Comparison of ENCODE assay signal across 11 cellular contexts in the genomic region with DNA sequence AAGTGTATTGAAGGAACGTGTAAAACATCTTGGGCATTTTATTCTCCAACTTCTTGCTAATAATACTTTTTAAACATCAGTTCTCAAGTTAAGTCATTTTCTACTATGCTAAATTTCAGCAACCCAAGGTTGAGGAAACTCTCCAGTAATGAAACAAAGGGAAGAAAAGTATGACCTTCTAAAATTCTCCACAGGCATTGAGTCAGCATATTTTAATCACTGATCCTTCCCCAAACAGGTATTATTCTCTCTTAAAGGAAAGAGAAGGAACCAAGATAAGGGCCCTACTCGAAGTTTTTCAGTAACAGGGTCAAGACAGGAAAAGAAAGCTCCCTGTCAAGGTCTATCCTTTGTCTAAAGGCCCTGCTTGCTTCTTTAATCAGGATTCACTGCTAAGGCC. TPM values are rescaled to one million over a fixed set of nuclear protein-coding genes. Genes with fewer than 3 reads are reported as not detected.
DNase-seq lines count a peak whose midpoint lies in the region; ATAC-seq and TF ChIP-seq lines count a peak whose summit lies in the region.
"Had no signal": no experiment of that assay in that cellular context is flagged by ENCODE, and none has a peak within 500 bp of the region (broad histone marks: within the 10 kb centered on the region; RNA-seq: fewer than 3 reads in every experiment).

No MANE protein-coding gene starts in this region.

- ATAC-seq in activated CD8-positive, alpha-beta T cell treated with anti-CD3 and anti-CD28 coated beads, Interleukin-2, amount 10 ng/mL, durations not matched to agents 7 days and 5 days: no peak
- ATAC-seq in natural killer cell (no peak), left lobe of liver (no peak), GM18511 (IDR thresholded peaks at IDR 0.05; ENCODE audit: unreplicated experiment) (no peak)

- POLR2A ChIA-PET in CD8-positive, alpha-beta memory T cell (lab: Charles Lee): no interaction called here
- POLR2A ChIA-PET in activated CD8-positive, alpha-beta T cell treated with anti-CD3 and anti-CD28 coated beads, Interleukin-2, amount 10 ng/mL, durations not matched to agents 7 days and 5 days (lab: Charles Lee): interaction anchor here (1.9 kb wide), 1 partner anchor 11 kb away, joined by 4 read pairs; no protein-coding TSS in a partner anchor

- intact Hi-C loops in natural killer cell (cut with micrococcal nuclease): no loop called here
- intact Hi-C loops in vagina (cut with DNase I): no loop called here

- no peaks in the 10 kb centered on the region for H3K36me3 ChIP-seq in CD8-positive, alpha-beta memory T cell (ENCODE audit: insufficient read depth, low read length)
- H3K36me3 ChIP-seq in HUES64 (ENCODE audit: insufficient read depth, low read length) (peaks cover 6% of the 10 kb centered on the region; the same call in 1 of the 2 replicates), vagina (peaks cover 0 to 6% of the 10 kb centered on the region in 2 donors)
- H3K36me3 ChIP-seq: right atrium auricular region had no signal

- TF ChIP-seq CTCF in natural killer cell (IDR thresholded peaks at IDR 0.05): no peak
- no peak for TF ChIP-seq CTCF in vagina (IDR thresholded peaks at IDR 0.05)

- 79% methylated on average over 2 of the region's 2 CpGs for WGBS in HUES64

- TF ChIP-seq POLR2A in vagina (IDR thresholded peaks at IDR 0.05): no peak

- H3K4me1 ChIP-seq in CD8-positive, alpha-beta memory T cell (ENCODE audit: insufficient read depth, low read length): peaks cover 14% of the 10 kb centered on the region
- H3K4me1 ChIP-seq in HUES64 (ENCODE audit: insufficient read depth, low read length) (peaks cover 35% of the 10 kb centered on the region), vagina (peaks cover 11% of the 10 kb centered on the region)

- H3K4me3 ChIP-seq in CD8-positive, alpha-beta memory T cell (ENCODE audit: low read length): no peak overlapping the region
- no peak overlapping the region for H3K4me3 ChIP-seq in HUES64 (ENCODE audit: low read length)
- no peak overlapping the region for H3K4me3 ChIP-seq in vagina
- H3K4me3 ChIP-seq: right atrium auricular region had no signal

- no peaks in the 10 kb centered on the region for H3K9me3 Mint-ChIP-seq in CD8-positive, alpha-beta memory T cell
- no peaks in the 10 kb centered on the region for H3K9me3 Mint-ChIP-seq in activated CD8-positive, alpha-beta T cell treated with anti-CD3 and anti-CD28 coated beads, Interleukin-2, amount 10 ng/mL, durations not matched to agents 7 days and 5 days (ENCODE audit: insufficient read depth)
- no peaks in the 10 kb centered on the region for H3K9me3 Mint-ChIP-seq in natural killer cell

- peaks cover 0 to 19% (median 3%) of the 10 kb centered on the region in 3 donors for H3K36me3 Mint-ChIP-seq in CD8-positive, alpha-beta memory T cell
- H3K36me3 Mint-ChIP-seq in activated CD8-positive, alpha-beta T cell treated with anti-CD3 and anti-CD28 coated beads, Interleukin-2, amount 10 ng/mL, durations not matched to agents 7 days and 5 days (ENCODE audit: low read depth): peaks cover 4% of the 10 kb centered on the region
- no peaks in the 10 kb centered on the region for H3K36me3 Mint-ChIP-seq in natural killer cell

- H3K9ac ChIP-seq in HUES64 (ENCODE audit: low read depth, low read length): no peak overlapping the region

- no peak for DNase-seq in CD8-positive, alpha-beta memory T cell
- no peak for DNase-seq in activated CD8-positive, alpha-beta T cell treated with anti-CD3 and anti-CD28 coated beads, Interleukin-2, amount 10 ng/mL, durations not matched to agents 7 days and 5 days
- DNase-seq in natural killer cell: no peak
- no peak for DNase-seq in vagina (ENCODE audit: extremely low spot score in 2 of 2)
- DNase-seq in left lobe of liver (ENCODE audit: low spot score): no peak
- DNase-seq: activated effector memory CD4-positive, alpha-beta T cell treated with anti-CD3 and anti-CD28 coated beads, Interleukin-2, amount 50 U/mL, for 16 hours; Caco-2; WERI-Rb-1 had no signal

- H3K27me3 ChIP-seq in CD8-positive, alpha-beta memory T cell (ENCODE audit: insufficient read depth, low read length, poor library complexity, severe bottlenecking): no peaks in the 10 kb centered on the region
- no peaks in the 10 kb centered on the region for H3K27me3 ChIP-seq in HUES64 (ENCODE audit: insufficient read depth, low read length)
- no peaks in the 10 kb centered on the region for H3K27me3 ChIP-seq in vagina
- H3K27me3 ChIP-seq: right atrium auricular region had no signal

- peak overlapping the region in 6 of 8 donors; percentile 4 to 78 (median 58) for H3K27ac Mint-ChIP-seq in CD8-positive, alpha-beta memory T cell
- peak overlapping the region; percentile 26 for H3K27ac Mint-ChIP-seq in activated CD8-positive, alpha-beta T cell treated with anti-CD3 and anti-CD28 coated beads, Interleukin-2, amount 10 ng/mL, durations not matched to agents 7 days and 5 days
- H3K27ac Mint-ChIP-seq in natural killer cell: peak overlapping the region; percentile 78 to 85

- peak overlapping the region in 3 of 7 donors; percentile 9 to 49 (median 47) for H3K4me3 Mint-ChIP-seq in CD8-positive, alpha-beta memory T cell
- peak overlapping the region; percentile 48 for H3K4me3 Mint-ChIP-seq in activated CD8-positive, alpha-beta T cell treated with anti-CD3 and anti-CD28 coated beads, Interleukin-2, amount 10 ng/mL, durations not matched to agents 7 days and 5 days
- peak overlapping the region; percentile 45 for H3K4me3 Mint-ChIP-seq in natural killer cell

- H3K4me1 Mint-ChIP-seq in CD8-positive, alpha-beta memory T cell: peaks cover 28 to 50% (median 48%) of the 10 kb centered on the region in 3 donors
- H3K4me1 Mint-ChIP-seq in activated CD8-positive, alpha-beta T cell treated with anti-CD3 and anti-CD28 coated beads, Interleukin-2, amount 10 ng/mL, durations not matched to agents 7 days and 5 days (ENCODE audit: low read depth): peaks cover 34% of the 10 kb centered on the region
- H3K4me1 Mint-ChIP-seq in natural killer cell: peaks cover 26 to 37% of the 10 kb centered on the region in 2 donors

- H3K27ac ChIP-seq in CD8-positive, alpha-beta memory T cell (ENCODE audit: low read depth, low read length): no peak overlapping the region
- peak overlapping the region; percentile 56 for H3K27ac ChIP-seq in HUES64 (ENCODE audit: low read depth, low read length)
- H3K27ac ChIP-seq in vagina: no peak overlapping the region
- H3K27ac ChIP-seq: right atrium auricular region, WERI-Rb-1 had no signal

- no peaks in the 10 kb centered on the region for H3K9me3 ChIP-seq in CD8-positive, alpha-beta memory T cell (ENCODE audit: low read length)
- H3K9me3 ChIP-seq in HUES64 (ENCODE audit: insufficient read depth, low read depth, low read length) (no peaks in the 10 kb centered on the region), vagina (no peaks in the 10 kb centered on the region)
- H3K9me3 ChIP-seq: Caco-2, right atrium auricular region had no signal

- CTCF ChIA-PET in CD8-positive, alpha-beta memory T cell (lab: Charles Lee): interaction anchor here (0.7 kb wide), 1 partner anchor 22 kb away, joined by 3 read pairs; no protein-coding TSS in a partner anchor
- CTCF ChIA-PET in activated CD8-positive, alpha-beta T cell treated with anti-CD3 and anti-CD28 coated beads, Interleukin-2, amount 10 ng/mL, durations not matched to agents 7 days and 5 days (lab: Charles Lee): interaction anchor here (1.5 kb wide), 1 partner anchor 11 kb away, joined by 4 read pairs; no protein-coding TSS in a partner anchor

- H3K27me3 Mint-ChIP-seq in CD8-positive, alpha-beta memory T cell: peaks cover 0 to 7% of the 10 kb centered on the region in 2 donors
- no peaks in the 10 kb centered on the region for H3K27me3 Mint-ChIP-seq in activated CD8-positive, alpha-beta T cell treated with anti-CD3 and anti-CD28 coated beads, Interleukin-2, amount 10 ng/mL, durations not matched to agents 7 days and 5 days (ENCODE audit: low read depth)
- peaks cover under 1 to 2% of the 10 kb centered on the region in 2 donors for H3K27me3 Mint-ChIP-seq in natural killer cell (ENCODE audit: low read depth in 2 of 2)

RNA-seq across cellular contexts. Expression of gene KICS2, which starts 3.0 kb away (rescaled TPM):
- total RNA-seq in CD8-positive, alpha-beta memory T cell: 10 to 100 TPM; 14.2 to 15.7 TPM
- polyA plus RNA-seq in CD8-positive, alpha-beta memory T cell: 7.6 TPM
- 3.8 TPM for polyA plus RNA-seq in HUES64 (2013, experiment 1 of 2)
- 5.0 TPM for polyA plus RNA-seq in HUES64 (2013, experiment 2 of 2)
- total RNA-seq in activated CD8-positive, alpha-beta T cell treated with anti-CD3 and anti-CD28 coated beads, Interleukin-2, amount 10 ng/mL, durations not matched to agents 7 days and 5 days: 1 to 10 TPM; 7.7 to 9.9 TPM
- total RNA-seq in natural killer cell (10 to 100 TPM; 14.7 to 19.5 (median 15.6) TPM), vagina (9.6 TPM), left lobe of liver (6.9 TPM)

Comparison
In these comparisons a context has a peak if more than half of its experiments do, and no peak if none do; other contexts are left out.
1. H3K27ac Mint-ChIP-seq: peak in every context shown above with its lines; median percentile 82 in natural killer cell; 58 in CD8-positive, alpha-beta memory T cell; 26 in activated CD8-positive, alpha-beta T cell treated with anti-CD3 and anti-CD28 coated beads, Interleukin-2, amount 10 ng/mL, durations not matched to agents 7 days and 5 days.